In the genomic region with DNA sequence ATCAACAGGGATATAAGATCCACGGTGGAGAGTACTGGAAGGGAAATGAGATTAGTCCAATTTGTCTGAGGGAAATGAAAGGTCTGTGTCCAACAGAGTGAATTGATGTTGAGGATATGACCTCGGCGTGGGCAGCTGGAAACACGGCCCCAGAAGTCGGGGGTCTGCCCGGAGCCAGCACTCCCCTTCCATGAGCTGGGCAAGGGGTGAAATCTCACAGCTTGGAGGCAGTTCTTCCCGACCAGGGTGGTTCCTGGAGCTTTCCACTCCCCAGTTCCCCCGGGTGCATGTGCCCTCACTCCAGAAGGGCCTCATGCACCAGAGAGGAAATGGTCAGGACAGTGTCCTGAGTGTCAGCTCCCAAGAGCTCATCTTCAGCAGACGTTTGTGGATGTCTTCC, we compare ENCODE assay signal across 21 cellular contexts.
A peak's percentile ranks its signal among the peaks of the same experiment; 100 is the strongest.
DNase-seq lines count a peak whose midpoint lies in the region; ATAC-seq and TF ChIP-seq lines count a peak whose summit lies in the region.
"Had no signal": no experiment of that assay in that cellular context is flagged by ENCODE, and none has a peak within 500 bp of the region (broad histone marks: within the 10 kb centered on the region; RNA-seq: fewer than 3 reads in every experiment).

No MANE protein-coding gene starts in this region.

- CTCF ChIA-PET in Calu3 (lab: Charles Lee), result interaction anchor here (0.8 kb wide), 1 partner anchor 24 kb away, joined by 3 read pairs; no protein-coding TSS in a partner anchor

- TF ChIP-seq EP300 in esophagus muscularis mucosa (IDR thresholded peaks at IDR 0.05), result no peak

- TF ChIP-seq CTCF in Calu3 (IDR thresholded peaks at IDR 0.05; ENCODE audit: unreplicated experiment), result no peak
- TF ChIP-seq CTCF in RWPE2 (IDR thresholded peaks at IDR 0.05; ENCODE audit: poor library complexity, severe bottlenecking), result no peak
- no peak for TF ChIP-seq CTCF in esophagus muscularis mucosa (IDR thresholded peaks at IDR 0.05)
- TF ChIP-seq CTCF in neural crest cell (conservative IDR thresholded peaks at IDR 0.05), result no peak
- TF ChIP-seq CTCF in breast epithelium (IDR thresholded peaks at IDR 0.05), result no peak
- TF ChIP-seq CTCF in dorsolateral prefrontal cortex (IDR thresholded peaks at IDR 0.05 in 54 of 56, conservative IDR thresholded peaks at IDR 0.05 in 2 of 56; ENCODE audit: low read depth in 1 of 56, partially characterized antibody in 56 of 56), result no peak

- H3K36me3 ChIP-seq in RWPE2 (ENCODE audit: low read depth) (no peaks in the 10 kb centered on the region), esophagus muscularis mucosa (no peaks in the 10 kb centered on the region), breast epithelium (no peaks in the 10 kb centered on the region)
- H3K36me3 ChIP-seq: BLaER1, SJSA1 had no signal

- BruUV-seq in Calu3 (replicated peaks; lab: Mats Ljungman, UMichigan), result no TSS peak

- H3K4me1 Mint-ChIP-seq in Calu3 (ENCODE audit: low read depth, unreplicated experiment), result peaks cover 11% of the 10 kb centered on the region
- no peaks in the 10 kb centered on the region for H3K4me1 Mint-ChIP-seq in neural crest cell
- H3K4me1 Mint-ChIP-seq: CD4-positive, CD25-positive, alpha-beta regulatory T cell had no signal

- H3K4me1 ChIP-seq in RWPE2 (ENCODE audit: insufficient read depth, poor library complexity, severe bottlenecking), result no peaks in the 10 kb centered on the region
- no peaks in the 10 kb centered on the region for H3K4me1 ChIP-seq in esophagus muscularis mucosa
- H3K4me1 ChIP-seq in breast epithelium, result no peaks in the 10 kb centered on the region
- H3K4me1 ChIP-seq: SJSA1 had no signal

- no peak for ATAC-seq in RWPE2 (ENCODE audit: low read depth)

- H3K27me3 ChIP-seq in RWPE2 (ENCODE audit: insufficient read depth, poor library complexity, severe bottlenecking) (no peaks in the 10 kb centered on the region), esophagus muscularis mucosa (peaks cover 0 to 35% (median 0%) of the 10 kb centered on the region in 4 donors), breast epithelium (no peaks in the 10 kb centered on the region), dorsolateral prefrontal cortex (peaks cover 0 to 12% (median 0%) of the 10 kb centered on the region in 45 donors)
- H3K27me3 ChIP-seq: BLaER1, SJSA1 had no signal

- H3K27me3 Mint-ChIP-seq in Calu3 (ENCODE audit: unreplicated experiment) (no peaks in the 10 kb centered on the region), neural crest cell (ENCODE audit: low read depth) (peaks cover 3% of the 10 kb centered on the region)

- DNase-seq in Calu3 (no peak), RWPE2 (ENCODE audit: low spot score) (no peak), esophagus muscularis mucosa (ENCODE audit: extremely low spot score) (peak; percentile 83), neural crest cell (ENCODE audit: low read depth, low spot score) (no peak), medulla oblongata (ENCODE audit: extremely low spot score) (no peak), breast epithelium (ENCODE audit: low spot score in 2 of 2) (no peak), dorsolateral prefrontal cortex (no peak)
- no peak for DNase-seq in activated T-cell treated with anti-CD3 and anti-CD28 coated beads, Interleukin-2, amount 50 U/mL, for 48 hours
- DNase-seq: CD4-positive, CD25-positive, alpha-beta regulatory T cell; NCI-H1048; NCI-H1417; NCI-H1694; NCI-H2029 treated with DMSO at 0.1 percent for 48 hours; NCI-H446 treated with DMSO at 0.1 percent for 48 hours; NCI-H526; NCI-H82; PC-9; Right ventricle myocardium superior had no signal

- TF ChIP-seq POLR2A in esophagus muscularis mucosa (IDR thresholded peaks at IDR 0.05; ENCODE audit: low read depth) (no peak), breast epithelium (IDR thresholded peaks at IDR 0.05) (no peak)

- H3K36me3 Mint-ChIP-seq in Calu3 (ENCODE audit: insufficient read depth, unreplicated experiment) (peaks cover 9% of the 10 kb centered on the region), neural crest cell (ENCODE audit: low read depth) (peaks cover 2% of the 10 kb centered on the region)
- H3K36me3 Mint-ChIP-seq: CD4-positive, CD25-positive, alpha-beta regulatory T cell had no signal

- intact Hi-C loops in Calu3 (cut with micrococcal nuclease; ENCODE audit: unreplicated experiment), result no loop called here
- intact Hi-C loops in esophagus muscularis mucosa (cut with DNase I), result no loop called here
- intact Hi-C loops in breast epithelium (cut with DNase I; ENCODE audit: low total_unique reads), result no loop called here
- intact Hi-C loops in dorsolateral prefrontal cortex (cut with DNase I), result no loop called here

- H3K27ac ChIP-seq in RWPE2 (ENCODE audit: poor library complexity, severe bottlenecking), result peak overlapping the region; percentile 6
- H3K27ac ChIP-seq in esophagus muscularis mucosa (replicated peaks in 1 of 4), result no peak overlapping the region
- no peak overlapping the region for H3K27ac ChIP-seq in breast epithelium
- peak overlapping the region in 7 of 59 donors; percentile 16 to 54 (median 27) for H3K27ac ChIP-seq in dorsolateral prefrontal cortex
- H3K27ac ChIP-seq: BLaER1, PC-9, SJSA1 had no signal

- 60% methylated on average over 6 of the region's 9 CpGs for WGBS in esophagus muscularis mucosa

- H3K9me3 Mint-ChIP-seq in Calu3 (ENCODE audit: low read depth, unreplicated experiment) (peaks cover 3% of the 10 kb centered on the region), neural crest cell (peaks cover 5% of the 10 kb centered on the region)

- H3K27ac Mint-ChIP-seq in Calu3 (ENCODE audit: unreplicated experiment) (peak overlapping the region; percentile 74), neural crest cell (ENCODE audit: unreplicated experiment) (peak overlapping the region; percentile 88)

- H3K9me3 ChIP-seq in RWPE2 (ENCODE audit: severe bottlenecking) (peaks cover 2% of the 10 kb centered on the region), esophagus muscularis mucosa (peaks cover 0 to 25% (median 15%) of the 10 kb centered on the region in 4 donors), breast epithelium (peaks cover 9 to 17% of the 10 kb centered on the region in 2 donors)

- H3K4me3 Mint-ChIP-seq in Calu3 (ENCODE audit: low read depth, unreplicated experiment) (no peak overlapping the region), neural crest cell (no peak overlapping the region)
- H3K4me3 Mint-ChIP-seq: CD4-positive, CD25-positive, alpha-beta regulatory T cell had no signal

- H3K4me3 ChIP-seq in RWPE2 (ENCODE audit: severe bottlenecking) (no peak overlapping the region), esophagus muscularis mucosa (no peak overlapping the region), breast epithelium (no peak overlapping the region), dorsolateral prefrontal cortex (no peak overlapping the region)
- H3K4me3 ChIP-seq: BLaER1, GM12878, PC-9, SJSA1 had no signal
